8 cellular contexts compared by ENCODE assay signal in the genomic region with DNA sequence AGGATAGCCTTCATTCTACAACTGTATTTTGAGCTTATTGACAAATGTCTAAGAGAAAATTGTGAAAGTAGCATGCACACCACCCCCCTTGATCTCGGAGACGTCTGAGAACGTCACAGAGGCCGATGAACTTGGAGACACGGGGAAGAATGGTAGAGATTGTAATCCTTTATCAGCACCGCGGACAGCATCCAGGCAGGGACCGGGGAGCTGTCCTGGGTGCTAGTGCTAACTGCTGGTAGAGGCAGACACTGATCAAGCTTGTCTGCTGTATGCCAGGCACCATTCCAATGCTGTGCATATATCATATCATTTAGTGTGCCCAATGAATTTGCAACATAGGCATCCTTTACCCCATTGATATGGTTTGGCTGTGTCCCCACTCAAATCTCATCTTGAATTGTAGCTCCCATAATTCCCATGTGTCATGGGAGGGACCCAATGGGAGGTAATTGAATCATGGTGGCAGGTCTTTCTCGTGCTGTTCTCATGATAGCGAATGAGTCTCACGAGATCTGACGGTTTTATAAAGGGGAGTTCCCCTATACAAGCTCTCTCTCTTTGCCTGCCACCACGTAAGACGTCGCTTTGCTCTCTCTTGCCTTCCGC.
DNase-seq lines count a peak whose midpoint lies in the region; ATAC-seq and TF ChIP-seq lines count a peak whose summit lies in the region.

No MANE protein-coding gene starts in this region.

- H3K9me3 ChIP-seq in A673 (ENCODE audit: low read depth, low read length, poor library complexity, severe bottlenecking) (no peaks in the 10 kb centered on the region), HCT116 (ENCODE audit: control insufficient read depth in 1 of 2, insufficient read depth in 1 of 2, low read depth in 1 of 2, low read length in 2 of 2) (no peaks in the 10 kb centered on the region)
- H3K9me3 ChIP-seq in naive thymus-derived CD4-positive, alpha-beta T cell (ENCODE audit: control insufficient read depth in 2 of 3, low read length in 3 of 3) = no peaks in the 10 kb centered on the region

- H3K27me3 Mint-ChIP-seq in endothelial cell (ENCODE audit: unreplicated experiment) = peaks cover 6% of the 10 kb centered on the region
- H3K27me3 Mint-ChIP-seq in naive thymus-derived CD4-positive, alpha-beta T cell = peaks cover under 1 to 40% (median 37%) of the 10 kb centered on the region in 5 donors

- peak; percentile 75 for DNase-seq in A673 (ENCODE audit: low spot score)
- no peak for DNase-seq in HCT116 (ENCODE audit: low read depth, low spot score)
- peak; percentile 18 for DNase-seq in T-helper 9 cell
- peak; percentile 80 for DNase-seq in endothelial cell (ENCODE audit: low spot score)
- peak in 6 of 9 donors; percentile 4 to 61 (median 14) for DNase-seq in naive thymus-derived CD4-positive, alpha-beta T cell
- no peak for DNase-seq in NCI-H446 treated with DMSO at 0.1 percent for 48 hours (lab: John Stamatoyannopoulos, UW)

- H3K9me2 ChIP-seq in HCT116 (ENCODE audit: insufficient read depth) = no peaks in the 10 kb centered on the region

- no peaks in the 10 kb centered on the region for H3K79me2 ChIP-seq in HCT116 (ENCODE audit: insufficient read depth, low read length)

- H3K4me1 ChIP-seq in A673 (ENCODE audit: insufficient read depth, low read length, poor library complexity, severe bottlenecking) (no peaks in the 10 kb centered on the region), HCT116 (ENCODE audit: control insufficient read depth in 1 of 2, insufficient read depth in 2 of 2, low read length in 2 of 2) (no peaks in the 10 kb centered on the region)
- H3K4me1 ChIP-seq in naive thymus-derived CD4-positive, alpha-beta T cell (ENCODE audit: control insufficient read depth in 2 of 2, insufficient read depth in 2 of 2, low read length in 2 of 2) = no peaks in the 10 kb centered on the region

- no peaks in the 10 kb centered on the region for H3K4me1 Mint-ChIP-seq in endothelial cell (ENCODE audit: unreplicated experiment)
- H3K4me1 Mint-ChIP-seq in naive thymus-derived CD4-positive, alpha-beta T cell = no peaks in the 10 kb centered on the region

- H3K36me3 ChIP-seq in A673 (ENCODE audit: insufficient read depth, low read length, poor library complexity, severe bottlenecking) (no peaks in the 10 kb centered on the region), HCT116 (ENCODE audit: control insufficient read depth in 1 of 2, insufficient read depth in 2 of 2, low read length in 2 of 2) (no peaks in the 10 kb centered on the region)
- no peaks in the 10 kb centered on the region for H3K36me3 ChIP-seq in naive thymus-derived CD4-positive, alpha-beta T cell (ENCODE audit: control insufficient read depth in 2 of 3, insufficient read depth in 3 of 3, low read length in 3 of 3)

- no peak overlapping the region for H2AFZ ChIP-seq in HCT116 (ENCODE audit: low read depth, low read length, poor library complexity, severe bottlenecking)

- CTCF ChIA-PET in A673 (lab: Charles Lee) = no interaction called here
- CTCF ChIA-PET in HCT116 (lab: Charles Lee) = no interaction called here
- CTCF ChIA-PET in naive thymus-derived CD4-positive, alpha-beta T cell (lab: Charles Lee) = no interaction called here

- BruUV-seq in A673 (replicated peaks; lab: Mats Ljungman, UMichigan) (no TSS peak), HCT116 (replicated peaks; lab: Mats Ljungman, UMichigan) (no TSS peak)

- H4K20me1 ChIP-seq in HCT116 (ENCODE audit: insufficient read depth) = no peaks in the 10 kb centered on the region

- H3K27ac ChIP-seq in A673 (ENCODE audit: low read depth, low read length, poor library complexity, severe bottlenecking) (no peak overlapping the region), HCT116 (ENCODE audit: low read depth, low read length) (no peak overlapping the region)
- no peak overlapping the region for H3K27ac ChIP-seq in naive thymus-derived CD4-positive, alpha-beta T cell (ENCODE audit: low read depth, low read length)

- peaks cover 14% of the 10 kb centered on the region for H3K27me3 ChIP-seq in A673 (replicated peaks; ENCODE audit: insufficient read depth, low read depth, low read length, poor library complexity)
- H3K27me3 ChIP-seq in HCT116 (ENCODE audit: insufficient read depth, low read length) = peaks cover 9% of the 10 kb centered on the region; the same call in 1 of the 2 replicates
- no peaks in the 10 kb centered on the region for H3K27me3 ChIP-seq in naive thymus-derived CD4-positive, alpha-beta T cell (ENCODE audit: control insufficient read depth in 2 of 2, insufficient read depth in 2 of 2, low read length in 2 of 2)

- no peak overlapping the region for H3K4me3 ChIP-seq in A673 (ENCODE audit: low read depth, low read length, poor library complexity, severe bottlenecking)
- H3K4me3 ChIP-seq in HCT116 (replicated peaks in 1 of 2; ENCODE audit: low read depth in 1 of 2, low read length in 2 of 2) = no peak overlapping the region
- no peak overlapping the region for H3K4me3 ChIP-seq in naive thymus-derived CD4-positive, alpha-beta T cell (ENCODE audit: low read length)

- ATAC-seq in HCT116 = peak; percentile 76
- ATAC-seq in naive thymus-derived CD4-positive, alpha-beta T cell = peak; percentile 60
- ATAC-seq in HG03175 (IDR thresholded peaks at IDR 0.05; ENCODE audit: unreplicated experiment) = no peak
- no peak for ATAC-seq in GM18519 (IDR thresholded peaks at IDR 0.05; ENCODE audit: low FRiP score, unreplicated experiment)

- intact Hi-C loops in A673 (cut with micrococcal nuclease; ENCODE audit: unreplicated experiment) = no loop called here
- intact Hi-C loops in HCT116 (cut with micrococcal nuclease) = no loop called here
- intact Hi-C loops in naive thymus-derived CD4-positive, alpha-beta T cell (cut with micrococcal nuclease) = no loop called here

- no peak overlapping the region for H3K4me3 Mint-ChIP-seq in endothelial cell (ENCODE audit: unreplicated experiment)
- H3K4me3 Mint-ChIP-seq in naive thymus-derived CD4-positive, alpha-beta T cell = no peak overlapping the region

- POLR2A ChIA-PET in A673 (lab: Charles Lee; ENCODE audit: low non-redundant PET) (no interaction called here), HCT116 (lab: Charles Lee) (no interaction called here)
- POLR2A ChIA-PET in naive thymus-derived CD4-positive, alpha-beta T cell (lab: Charles Lee) = interaction anchor here (0.6 kb wide), 1 partner anchor 45 kb away, joined by 4 read pairs; no protein-coding TSS in a partner anchor

- no peaks in the 10 kb centered on the region for H3K9me3 Mint-ChIP-seq in endothelial cell (ENCODE audit: unreplicated experiment)
- peaks cover 0 to 7% (median 1%) of the 10 kb centered on the region in 11 donors for H3K9me3 Mint-ChIP-seq in naive thymus-derived CD4-positive, alpha-beta T cell

- TF ChIP-seq CTCF in A673 (conservative IDR thresholded peaks at IDR 0.05; ENCODE audit: low read depth, low read length) = no peak
- TF ChIP-seq CTCF in HCT116 (IDR thresholded peaks at IDR 0.05 in 2 of 3, conservative IDR thresholded peaks at IDR 0.05 in 1 of 3; ENCODE audit: borderline replicate concordance in 1 of 3, insufficient read depth in 1 of 3, low read depth in 2 of 3, low read length in 2 of 3) = no peak
- no peak for TF ChIP-seq CTCF in endothelial cell (IDR thresholded peaks at IDR 0.05; ENCODE audit: unreplicated experiment)

- H3K27ac Mint-ChIP-seq in endothelial cell (ENCODE audit: unreplicated experiment) = no peak overlapping the region
- H3K27ac Mint-ChIP-seq in naive thymus-derived CD4-positive, alpha-beta T cell = no peak overlapping the region

- no peaks in the 10 kb centered on the region for H3K36me3 Mint-ChIP-seq in endothelial cell (ENCODE audit: low read depth, unreplicated experiment)
- peaks cover 0 to 3% (median 0%) of the 10 kb centered on the region in 5 donors for H3K36me3 Mint-ChIP-seq in naive thymus-derived CD4-positive, alpha-beta T cell

- TF ChIP-seq RAD21 in HCT116 (IDR thresholded peaks at IDR 0.05; ENCODE audit: low read depth) = no peak

- no peak overlapping the region for H3K4me2 ChIP-seq in HCT116 (ENCODE audit: low read length)

- H3K9ac ChIP-seq in HCT116 (ENCODE audit: low read length) = no peak overlapping the region

- TF ChIP-seq POLR2A in HCT116 (IDR thresholded peaks at IDR 0.05; ENCODE audit: borderline replicate concordance, extremely low read depth, insufficient read depth, insufficient read length) = no peak

- RAD21 ChIA-PET in HCT116 (lab: Charles Lee; ENCODE audit: low non-redundant PET in 1 of 2, low total read pairs in 2 of 2, uncharacterized antibody in 2 of 2, unreplicated experiment in 2 of 2) = no interaction called here

TF ChIP-seq in HCT116, 20 proteins besides CTCF, POLR2A, EP300 and RAD21 (continues in another document):
- no peak for TF ChIP-seq ZFX (IDR thresholded peaks at IDR 0.05)
- TF ChIP-seq REST (IDR thresholded peaks at IDR 0.05; ENCODE audit: low read depth) = no peak; the same call in none of the 2 replicates
- peak; percentile 86 for TF ChIP-seq CBX3 (IDR thresholded peaks at IDR 0.05; ENCODE audit: low read depth)
- no peak for TF ChIP-seq MAX (IDR thresholded peaks at IDR 0.05)
- TF ChIP-seq TCF7L2 (IDR thresholded peaks at IDR 0.05; ENCODE audit: borderline replicate concordance, extremely low read depth, insufficient read depth, insufficient read length) = peak; percentile 21

Comparison
In these comparisons a context has a peak if more than half of its experiments do, and no peak if none do; other contexts are left out.
1. DNase-seq: peak in A673 (single experiment), T-helper 9 cell (single experiment), endothelial cell (single experiment) and naive thymus-derived CD4-positive, alpha-beta T cell (6 of 9); none in HCT116 (single experiment) and NCI-H446 treated with DMSO at 0.1 percent for 48 hours (single experiment).
2. ATAC-seq: peak in HCT116 (single experiment) and naive thymus-derived CD4-positive, alpha-beta T cell (single experiment); none in HG03175 (single experiment) and GM18519 (single experiment).